In genomic region chr6:166465671-166466087, GRCh38 we compare ENCODE assay signal across 12 cellular contexts.
DNase-seq lines count a peak whose midpoint lies in the region; ATAC-seq, FAIRE-seq and TF ChIP-seq lines count a peak whose summit lies in the region.
"Had no signal": no experiment of that assay in that cellular context is flagged by ENCODE, and none has a peak within 500 bp of the region (broad histone marks: within the 10 kb centered on the region; RNA-seq: fewer than 3 reads in every experiment).

No MANE protein-coding gene starts in this region.

- no peak overlapping the region for H2BK120ac ChIP-seq in trophoblast cell (ENCODE audit: insufficient read depth, low read length, poor library complexity)

- DNase-seq in BE2C (no peak), RWPE1 (ENCODE audit: low spot score) (no peak), frontal cortex (ENCODE audit: low spot score in 2 of 2) (peak; percentile 59 to 71), trophoblast cell (peak in 1 of 2 donors; percentile 39), prostate gland (ENCODE audit: low spot score) (no peak), stomach (no peak)
- no peak for DNase-seq in activated effector memory CD4-positive, alpha-beta T cell treated with anti-CD3 and anti-CD28 coated beads, Interleukin-2, amount 50 U/mL, for 16 hours
- DNase-seq: activated naive CD8-positive, alpha-beta T cell treated with anti-CD3 and anti-CD28 coated beads for 36 hours; NCI-H1417 treated with DMSO at 0.1 percent for 48 hours; testis had no signal

- H3K23ac ChIP-seq in trophoblast cell (ENCODE audit: low read length) = no peak overlapping the region

- H2BK5ac ChIP-seq in trophoblast cell (ENCODE audit: low read depth, low read length, poor library complexity) = no peak overlapping the region

- no peak for FAIRE-seq in frontal cortex (lab: Jason Lieb, UNC)

- no peak overlapping the region for H2AK5ac ChIP-seq in trophoblast cell (ENCODE audit: low read length)

- TF ChIP-seq CTCF in BE2C (IDR thresholded peaks at IDR 0.05; ENCODE audit: low read depth, low read length) (peak; percentile 15; the same call in 1 of the 2 replicates), RWPE1 (conservative IDR thresholded peaks at IDR 0.05; ENCODE audit: low read depth) (no peak), prostate gland (IDR thresholded peaks at IDR 0.05) (no peak), stomach (IDR thresholded peaks at IDR 0.05) (no peak)

- H3K36me3 ChIP-seq in BE2C = peaks cover 13% of the 10 kb centered on the region
- H3K36me3 ChIP-seq in trophoblast cell (ENCODE audit: control insufficient read depth in 1 of 2, insufficient read depth in 2 of 2, low read length in 2 of 2) = peaks cover 5 to 8% of the 10 kb centered on the region in 2 experiments
- H3K36me3 ChIP-seq in prostate gland = no peaks in the 10 kb centered on the region
- peaks cover 12 to 81% (median 71%) of the 10 kb centered on the region in 4 donors for H3K36me3 ChIP-seq in stomach

- H3K79me1 ChIP-seq in trophoblast cell (ENCODE audit: low read length) = no peaks in the 10 kb centered on the region

- no peak overlapping the region for H2BK12ac ChIP-seq in trophoblast cell (ENCODE audit: low read length)

- no peaks in the 10 kb centered on the region for H3K79me2 ChIP-seq in trophoblast cell (ENCODE audit: control insufficient read depth, insufficient read depth, low read length, poor library complexity)

- H3K4me1 ChIP-seq in BE2C (peaks cover 10% of the 10 kb centered on the region), trophoblast cell (ENCODE audit: control insufficient read depth in 1 of 2, insufficient read depth in 2 of 2, low read length in 2 of 2) (peaks cover 3 to 17% of the 10 kb centered on the region in 2 experiments), prostate gland (replicated peaks) (no peaks in the 10 kb centered on the region), stomach (peaks cover 0 to 15% (median 4%) of the 10 kb centered on the region in 4 donors)
- H3K4me1 ChIP-seq: testis had no signal

- TF ChIP-seq EP300 in stomach (IDR thresholded peaks at IDR 0.05) = no peak

- no peak overlapping the region for H3K4ac ChIP-seq in trophoblast cell (ENCODE audit: low read depth, low read length)

- intact Hi-C loops in prostate gland (cut with DNase I) = loop anchor here (10.0 kb wide), 1 partner anchor 159 kb away; the partner anchor contains the start of gene RPS6KA2
- intact Hi-C loops in stomach (cut with DNase I; ENCODE audit: low total_unique reads) = no loop called here

- H4K91ac ChIP-seq in trophoblast cell (ENCODE audit: low read depth, low read length) = no peak overlapping the region

- TF ChIP-seq POLR2A in prostate gland (IDR thresholded peaks at IDR 0.05) (no peak), stomach (IDR thresholded peaks at IDR 0.05) (no peak)

- CTCF ChIA-PET in RWPE1 (lab: Yijun Ruan, JAX) = no interaction called here

- no peak overlapping the region for H3K18ac ChIP-seq in trophoblast cell (ENCODE audit: low read length)

- POLR2A ChIA-PET in RWPE1 (lab: Yijun Ruan, JAX; ENCODE audit: low non-redundant PET) = no interaction called here

- no CpG with 5 or more reads among the region's 11 CpGs for WGBS in trophoblast cell (ENCODE audit: extremely low coverage, insufficient coverage, insufficient read length)
- 64% methylated on average over 11 of the region's 11 CpGs for WGBS in prostate gland
- 61 to 75% (median 74%) methylated on average over 11 of the region's 11 CpGs for WGBS in stomach, 5 donors

- H3K27me3 ChIP-seq in BE2C (no peaks in the 10 kb centered on the region), trophoblast cell (ENCODE audit: insufficient read depth, low read length) (no peaks in the 10 kb centered on the region), prostate gland (replicated peaks; ENCODE audit: insufficient read depth) (no peaks in the 10 kb centered on the region), stomach (no peaks in the 10 kb centered on the region)
- H3K27me3 ChIP-seq: foreskin keratinocyte, testis had no signal

- H2AFZ ChIP-seq in trophoblast cell (ENCODE audit: insufficient read depth, low read length, poor library complexity) = no peak overlapping the region

- H3K9me3 ChIP-seq in BE2C (no peaks in the 10 kb centered on the region), trophoblast cell (ENCODE audit: insufficient read depth, low read depth, low read length) (no peaks in the 10 kb centered on the region), prostate gland (no peaks in the 10 kb centered on the region), stomach (no peaks in the 10 kb centered on the region)
- H3K9me3 ChIP-seq: testis had no signal

- no peak for ATAC-seq in GM18861 (IDR thresholded peaks at IDR 0.05; ENCODE audit: unreplicated experiment)

- H3K4me3 ChIP-seq in BE2C (ENCODE audit: low read depth, low read length) = no peak overlapping the region
- H3K4me3 ChIP-seq in trophoblast cell (ENCODE audit: low read depth, low read length) = no peak overlapping the region
- no peak overlapping the region for H3K4me3 ChIP-seq in prostate gland
- no peak overlapping the region for H3K4me3 ChIP-seq in stomach
- H3K4me3 ChIP-seq: testis had no signal

- H3K14ac ChIP-seq in trophoblast cell (ENCODE audit: low read length) = no peak overlapping the region

- H4K8ac ChIP-seq in trophoblast cell (ENCODE audit: low read depth, low read length) = no peak overlapping the region

- H3K27ac ChIP-seq in RWPE1 = peak overlapping the region; percentile 71
- H3K27ac ChIP-seq in trophoblast cell (ENCODE audit: low read depth, low read length) = peak overlapping the region; percentile 3
- no peak overlapping the region for H3K27ac ChIP-seq in prostate gland
- peak overlapping the region in 2 of 5 donors; percentile 32 to 59 for H3K27ac ChIP-seq in stomach
- H3K27ac ChIP-seq: testis had no signal

- no peak overlapping the region for H3K4me2 ChIP-seq in trophoblast cell (ENCODE audit: low read length)

- no peak overlapping the region for H3K9ac ChIP-seq in trophoblast cell (ENCODE audit: low read length)

- H4K12ac ChIP-seq in trophoblast cell (ENCODE audit: low read depth, low read length) = no peak overlapping the region

Comparison
In these comparisons a context has a peak if more than half of its experiments do, and no peak if none do; other contexts are left out.
1. DNase-seq: peak in frontal cortex (2 of 2); none in BE2C (single experiment), RWPE1 (single experiment), prostate gland (single experiment), activated effector memory CD4-positive, alpha-beta T cell treated with anti-CD3 and anti-CD28 coated beads, Interleukin-2, amount 50 U/mL, for 16 hours (single experiment) and stomach (single experiment).
2. H3K27ac ChIP-seq: peak in RWPE1 (single experiment) and trophoblast cell (single experiment); none in prostate gland (0 of 2).